Comparison of ENCODE assay signal across 24 cellular contexts in the genomic region with DNA sequence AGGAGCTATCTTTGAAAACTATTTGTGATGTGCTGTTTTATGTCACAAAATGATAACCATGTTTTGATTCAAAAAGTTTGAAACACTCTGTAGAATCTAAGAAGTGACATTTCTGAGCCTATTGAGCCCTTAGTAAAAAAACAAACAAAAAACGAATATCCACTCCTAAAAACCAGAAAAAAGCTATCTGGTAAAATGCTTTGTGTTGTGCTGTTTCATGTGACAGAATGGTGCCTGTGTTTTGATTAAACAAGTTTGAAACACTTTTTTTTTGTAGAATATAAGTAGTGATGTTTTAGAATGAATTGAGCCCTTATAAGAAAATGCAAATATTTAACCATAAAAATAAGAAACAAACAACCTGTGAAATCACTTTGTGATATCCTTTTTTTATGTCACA.
"Had no signal": no experiment of that assay in that cellular context is flagged by ENCODE, and none has a peak within 500 bp of the region (broad histone marks: within the 10 kb centered on the region; RNA-seq: fewer than 3 reads in every experiment).

No MANE protein-coding gene starts in this region.

- ATAC-seq: naive thymus-derived CD4-positive, alpha-beta T cell; natural killer cell; psoas muscle; right cardiac atrium; right lobe of liver; stimulated activated effector memory CD8-positive, alpha-beta T cell treated with anti-CD3 and anti-CD28 coated beads, Interleukin-12 subunit alpha, Interleukin-12 subunit beta, amount 100 ng/mL, for 72 hours; stimulated activated naive B cell treated with anti-CD40 and anti-IgM and Interleukin-4, amounts not matched to agents 10 μg/mL and 1 μg/mL and 100 μg/mL, for 72 hours had no signal

- H3K4me2 ChIP-seq: neural progenitor cell had no signal

- H3K9ac ChIP-seq: neural progenitor cell, parathyroid adenoma had no signal

- H3K27ac ChIP-seq: neural progenitor cell, ovary, parathyroid adenoma, psoas muscle, right lobe of liver, sigmoid colon, stomach, tibial artery, transverse colon, vagina had no signal

- H3K79me2 ChIP-seq: parathyroid adenoma had no signal

- H3K36me3 ChIP-seq: neural progenitor cell, ovary, right lobe of liver, sigmoid colon, stomach, tibial artery, transverse colon, vagina had no signal

- FAIRE-seq: small intestine, urothelium cell line had no signal

- H3K4me1 ChIP-seq: neural progenitor cell, parathyroid adenoma, psoas muscle, right lobe of liver, sigmoid colon, stomach, tibial artery, transverse colon, vagina had no signal

- DNase-seq: naive thymus-derived CD4-positive, alpha-beta T cell; natural killer cell; occipital lobe; ovary; posterior cingulate gyrus; psoas muscle; right cardiac atrium; right lobe of liver; sigmoid colon; small intestine; stimulated activated CD4-positive, alpha-beta T cell treated with anti-CD3 and anti-CD28 coated beads, Interleukin-15, amount 100 ng/mL, for 24 hours; stimulated activated CD4-positive, alpha-beta T cell treated with anti-CD3 and anti-CD28 coated beads, Interleukin-2, amount 100 ng/mL, for 24 hours; stimulated activated CD4-positive, alpha-beta T cell treated with anti-CD3 and anti-CD28 coated beads, Interleukin-2, amount 100 ng/mL, for 48 hours; stimulated activated CD4-positive, alpha-beta T cell treated with anti-CD3 and anti-CD28 coated beads, Interleukin-4, amount 100 ng/mL, for 24 hours; stimulated activated naive B cell treated with anti-CD40 and anti-IgM and Interleukin-4, amounts not matched to agents 10 μg/mL and 1 μg/mL and 100 μg/mL, for 72 hours; stimulated activated naive CD4-positive, alpha-beta T cell treated with Interleukin-2 at 50 U/mL for 16 hours; stomach; tibial artery; transverse colon had no signal

- H3K9me3 ChIP-seq: ovary, psoas muscle, right lobe of liver, sigmoid colon, stomach, tibial artery, transverse colon, vagina had no signal

- H2AFZ ChIP-seq: neural progenitor cell, parathyroid adenoma had no signal

- H3K27me3 ChIP-seq: ovary, vagina had no signal

- H3K4me3 ChIP-seq: neural progenitor cell, ovary, psoas muscle, right lobe of liver, sigmoid colon, stomach, tibial artery, transverse colon, vagina had no signal
